In genomic region chr6:14123331-14124105, GRCh38 we compare ENCODE assay signal across 19 cellular contexts. TPM values are rescaled to one million over a fixed set of nuclear protein-coding genes. Genes with fewer than 3 reads are reported as not detected.
A peak's percentile ranks its signal among the peaks of the same experiment; 100 is the strongest.
DNase-seq lines count a peak whose midpoint lies in the region; ATAC-seq and TF ChIP-seq lines count a peak whose summit lies in the region.
"Had no signal": no experiment of that assay in that cellular context is flagged by ENCODE, and none has a peak within 500 bp of the region (broad histone marks: within the 10 kb centered on the region; RNA-seq: fewer than 3 reads in every experiment).

No MANE protein-coding gene starts in this region.

- peaks cover 51 to 94% (median 64%) of the 10 kb centered on the region in 10 experiments for H3K4me1 ChIP-seq in BLaER1 treated with 17β-estradiol and CSF1 and Interleukin-3, amounts not matched to agents 10 nM and 100 nM
- H3K4me1 ChIP-seq in Loucy (ENCODE audit: insufficient read depth, low read length, poor library complexity, severe bottlenecking) (peaks cover 63% of the 10 kb centered on the region), mucosa of descending colon (ENCODE audit: low read depth) (no peaks in the 10 kb centered on the region)
- H3K4me1 ChIP-seq: colonic mucosa, psoas muscle had no signal

- no peak overlapping the region for H2AFZ ChIP-seq in Loucy (ENCODE audit: low read length)

- peaks cover 76% of the 10 kb centered on the region for H3K79me2 ChIP-seq in Loucy (ENCODE audit: insufficient read depth, low read length)

- no peaks in the 10 kb centered on the region for H3K27me3 ChIP-seq in BLaER1 treated with 17β-estradiol and CSF1 and Interleukin-3, amounts not matched to agents 10 nM and 100 nM
- no peaks in the 10 kb centered on the region for H3K27me3 ChIP-seq in Loucy (ENCODE audit: insufficient read depth, low read length, poor library complexity, severe bottlenecking)
- H3K27me3 ChIP-seq: colonic mucosa, Peyer's patch had no signal

- no peak for TF ChIP-seq CTCF in Loucy (conservative IDR thresholded peaks at IDR 0.05; ENCODE audit: low read length)
- TF ChIP-seq CTCF in mucosa of descending colon (IDR thresholded peaks at IDR 0.05), result no peak
- no peak for TF ChIP-seq CTCF in glutamatergic neuron (IDR thresholded peaks at IDR 0.05; ENCODE audit: partially characterized antibody, unreplicated experiment)

- H3K9me3 ChIP-seq in BLaER1 treated with 17β-estradiol and CSF1 and Interleukin-3, amounts not matched to agents 10 nM and 100 nM (replicated peaks in 1 of 11), result no peaks in the 10 kb centered on the region
- H3K9me3 ChIP-seq in Loucy (ENCODE audit: insufficient read depth, low read depth, low read length) (no peaks in the 10 kb centered on the region), mucosa of descending colon (no peaks in the 10 kb centered on the region)
- H3K9me3 ChIP-seq: colonic mucosa, Peyer's patch, psoas muscle, tibial artery had no signal

- H3K9ac ChIP-seq in BLaER1 treated with 17β-estradiol and CSF1 and Interleukin-3, amounts not matched to agents 10 nM and 100 nM, result peak overlapping the region in 5 of 11 experiments; percentile 22 to 98 (median 81); a peak in 9 of 22 replicates
- no peak overlapping the region for H3K9ac ChIP-seq in Loucy (ENCODE audit: low read depth, low read length, poor library complexity, severe bottlenecking)

- no peaks in the 10 kb centered on the region for H3K9me2 ChIP-seq in Loucy (replicated peaks; ENCODE audit: low read depth, low read length)

- CTCF ChIA-PET in activated CD8-positive, alpha-beta memory T cell treated with anti-CD3 and anti-CD28 coated beads, Interleukin-2, amount 10 ng/mL, durations not matched to agents 7 days and 5 days (lab: Charles Lee), result interaction anchor here (1.0 kb wide), 1 partner anchor 57 kb away, joined by 3 read pairs; no protein-coding TSS in a partner anchor

- no peaks in the 10 kb centered on the region for H3K9me3 Mint-ChIP-seq in activated naive CD8-positive, alpha-beta T cell treated with anti-CD3 and anti-CD28 coated beads, Interleukin-2, amount 50 U/mL, for 24 hours
- H3K9me3 Mint-ChIP-seq in glutamatergic neuron (ENCODE audit: unreplicated experiment), result peaks cover 2% of the 10 kb centered on the region
- no peaks in the 10 kb centered on the region for H3K9me3 Mint-ChIP-seq in activated CD8-positive, alpha-beta memory T cell treated with anti-CD3 and anti-CD28 coated beads, Interleukin-2, amount 10 ng/mL, durations not matched to agents 7 days and 5 days (ENCODE audit: low read depth)
- H3K9me3 Mint-ChIP-seq: CD4-positive, alpha-beta memory T cell had no signal

- H4K20me1 ChIP-seq in BLaER1 treated with 17β-estradiol and CSF1 and Interleukin-3, amounts not matched to agents 10 nM and 100 nM, result peaks cover 0 to 19% (median 0%) of the 10 kb centered on the region in 11 experiments; a peak in 6 of 22 replicates
- H4K20me1 ChIP-seq in Loucy (ENCODE audit: insufficient read depth, low read length, poor library complexity, severe bottlenecking), result peaks cover 4% of the 10 kb centered on the region

- ATAC-seq in activated naive CD8-positive, alpha-beta T cell treated with anti-CD3 and anti-CD28 coated beads, Interleukin-2, amount 50 U/mL, for 24 hours, result no peak
- ATAC-seq in mucosa of descending colon, result peak; percentile 17
- ATAC-seq in activated CD8-positive, alpha-beta memory T cell treated with anti-CD3 and anti-CD28 coated beads, Interleukin-2, amount 10 ng/mL, durations not matched to agents 7 days and 5 days, result no peak
- no peak for ATAC-seq in HG02970 (IDR thresholded peaks at IDR 0.05; ENCODE audit: low FRiP score, unreplicated experiment)
- ATAC-seq: psoas muscle had no signal

- peak overlapping the region; percentile 68 for H3K27ac Mint-ChIP-seq in activated naive CD8-positive, alpha-beta T cell treated with anti-CD3 and anti-CD28 coated beads, Interleukin-2, amount 50 U/mL, for 24 hours
- no peak overlapping the region for H3K27ac Mint-ChIP-seq in glutamatergic neuron (ENCODE audit: unreplicated experiment)
- H3K27ac Mint-ChIP-seq in activated CD8-positive, alpha-beta memory T cell treated with anti-CD3 and anti-CD28 coated beads, Interleukin-2, amount 10 ng/mL, durations not matched to agents 7 days and 5 days, result no peak overlapping the region

- H3K27me3 Mint-ChIP-seq in activated naive CD8-positive, alpha-beta T cell treated with anti-CD3 and anti-CD28 coated beads, Interleukin-2, amount 50 U/mL, for 24 hours, result no peaks in the 10 kb centered on the region
- H3K27me3 Mint-ChIP-seq in glutamatergic neuron (ENCODE audit: unreplicated experiment), result peaks cover under 1% of the 10 kb centered on the region
- no peaks in the 10 kb centered on the region for H3K27me3 Mint-ChIP-seq in activated CD8-positive, alpha-beta memory T cell treated with anti-CD3 and anti-CD28 coated beads, Interleukin-2, amount 10 ng/mL, durations not matched to agents 7 days and 5 days
- H3K27me3 Mint-ChIP-seq: CD4-positive, alpha-beta memory T cell had no signal

- intact Hi-C loops in mucosa of descending colon (cut with DNase I, micrococcal nuclease), result no loop called here

- peaks cover 3% of the 10 kb centered on the region; the same call in 1 of the 2 replicates for H3F3A ChIP-seq in Loucy (ENCODE audit: low read depth)

- peaks cover 73% of the 10 kb centered on the region for H3K4me1 Mint-ChIP-seq in activated naive CD8-positive, alpha-beta T cell treated with anti-CD3 and anti-CD28 coated beads, Interleukin-2, amount 50 U/mL, for 24 hours
- H3K4me1 Mint-ChIP-seq in glutamatergic neuron (ENCODE audit: low read depth, unreplicated experiment), result peaks cover 3% of the 10 kb centered on the region
- H3K4me1 Mint-ChIP-seq in activated CD8-positive, alpha-beta memory T cell treated with anti-CD3 and anti-CD28 coated beads, Interleukin-2, amount 10 ng/mL, durations not matched to agents 7 days and 5 days, result peaks cover 29% of the 10 kb centered on the region

- DNase-seq in activated naive CD8-positive, alpha-beta T cell treated with anti-CD3 and anti-CD28 coated beads, Interleukin-2, amount 50 U/mL, for 24 hours, result no peak
- no peak for DNase-seq in mucosa of descending colon
- DNase-seq in glutamatergic neuron, result no peak
- DNase-seq in activated CD8-positive, alpha-beta memory T cell treated with anti-CD3 and anti-CD28 coated beads, Interleukin-2, amount 10 ng/mL, durations not matched to agents 7 days and 5 days, result no peak
- DNase-seq in NCI-H774 (lab: John Stamatoyannopoulos, UW), result no peak
- DNase-seq: activated gamma-delta T cell treated with Interleukin-2 at 50 U/mL for 16 hours; CD4-positive, alpha-beta memory T cell; colonic mucosa; foreskin melanocyte; H7; NCI-H2107; Peyer's patch; psoas muscle; tibial artery; WERI-Rb-1 had no signal

- H3K4me2 ChIP-seq in BLaER1 treated with 17β-estradiol and CSF1 and Interleukin-3, amounts not matched to agents 10 nM and 100 nM, result peak overlapping the region; percentile 26 to 91 (median 73); a peak in 20 of 22 replicates
- no peak overlapping the region for H3K4me2 ChIP-seq in Loucy (ENCODE audit: low read depth, low read length, poor library complexity, severe bottlenecking)

- peak overlapping the region; percentile 58 for H3K4me3 Mint-ChIP-seq in activated naive CD8-positive, alpha-beta T cell treated with anti-CD3 and anti-CD28 coated beads, Interleukin-2, amount 50 U/mL, for 24 hours
- no peak overlapping the region for H3K4me3 Mint-ChIP-seq in glutamatergic neuron (ENCODE audit: unreplicated experiment)
- H3K4me3 Mint-ChIP-seq in activated CD8-positive, alpha-beta memory T cell treated with anti-CD3 and anti-CD28 coated beads, Interleukin-2, amount 10 ng/mL, durations not matched to agents 7 days and 5 days, result no peak overlapping the region
- H3K4me3 Mint-ChIP-seq: CD4-positive, alpha-beta memory T cell had no signal

- H3K4me3 ChIP-seq in BLaER1 treated with 17β-estradiol and CSF1 and Interleukin-3, amounts not matched to agents 10 nM and 100 nM, result peak overlapping the region in 1 of 10 experiments; percentile 27; a peak in 1 of 20 replicates
- H3K4me3 ChIP-seq in Loucy (ENCODE audit: low read length, poor library complexity, severe bottlenecking), result peak overlapping the region; percentile 4
- no peak overlapping the region for H3K4me3 ChIP-seq in mucosa of descending colon
- H3K4me3 ChIP-seq: colonic mucosa, lung, Peyer's patch, psoas muscle, tibial artery had no signal

- H3K27ac ChIP-seq in BLaER1 treated with 17β-estradiol and CSF1 and Interleukin-3, amounts not matched to agents 10 nM and 100 nM, result peak overlapping the region; percentile 9 to 98 (median 80); a peak in 20 of 22 replicates
- H3K27ac ChIP-seq: colonic mucosa, psoas muscle, tibial artery, WERI-Rb-1 had no signal

- H3K36me3 Mint-ChIP-seq in activated naive CD8-positive, alpha-beta T cell treated with anti-CD3 and anti-CD28 coated beads, Interleukin-2, amount 50 U/mL, for 24 hours (ENCODE audit: low read depth), result peaks cover 78% of the 10 kb centered on the region
- H3K36me3 Mint-ChIP-seq in glutamatergic neuron (ENCODE audit: unreplicated experiment), result no peaks in the 10 kb centered on the region
- peaks cover 23% of the 10 kb centered on the region for H3K36me3 Mint-ChIP-seq in activated CD8-positive, alpha-beta memory T cell treated with anti-CD3 and anti-CD28 coated beads, Interleukin-2, amount 10 ng/mL, durations not matched to agents 7 days and 5 days

- H3K36me3 ChIP-seq in BLaER1 treated with 17β-estradiol and CSF1 and Interleukin-3, amounts not matched to agents 10 nM and 100 nM, result peaks cover 0 to 42% (median 23%) of the 10 kb centered on the region in 11 experiments; a peak in 14 of 22 replicates
- no peaks in the 10 kb centered on the region for H3K36me3 ChIP-seq in Loucy (ENCODE audit: insufficient read depth, low read length)
- H3K36me3 ChIP-seq in mucosa of descending colon (ENCODE audit: low read depth), result no peaks in the 10 kb centered on the region
- H3K36me3 ChIP-seq: colonic mucosa, Peyer's patch, tibial artery had no signal

RNA-seq across cellular contexts. Expression of gene CD83, which starts 5.9 kb away (rescaled TPM):
- total RNA-seq in mucosa of descending colon (1 to 10 TPM; 1.4 to 2.5 (median 2.2) TPM), glutamatergic neuron (ENCODE audit: unreplicated experiment) (0.34 TPM)
- 10 to 100 TPM in 1 of 2 experiments, 1 to 10 TPM in 1; 6.0 to 29.6 TPM for total RNA-seq in activated CD8-positive, alpha-beta memory T cell treated with anti-CD3 and anti-CD28 coated beads, Interleukin-2, amount 10 ng/mL, durations not matched to agents 7 days and 5 days
